ENCODE assay signal across 1 cellular context in the genomic region with DNA sequence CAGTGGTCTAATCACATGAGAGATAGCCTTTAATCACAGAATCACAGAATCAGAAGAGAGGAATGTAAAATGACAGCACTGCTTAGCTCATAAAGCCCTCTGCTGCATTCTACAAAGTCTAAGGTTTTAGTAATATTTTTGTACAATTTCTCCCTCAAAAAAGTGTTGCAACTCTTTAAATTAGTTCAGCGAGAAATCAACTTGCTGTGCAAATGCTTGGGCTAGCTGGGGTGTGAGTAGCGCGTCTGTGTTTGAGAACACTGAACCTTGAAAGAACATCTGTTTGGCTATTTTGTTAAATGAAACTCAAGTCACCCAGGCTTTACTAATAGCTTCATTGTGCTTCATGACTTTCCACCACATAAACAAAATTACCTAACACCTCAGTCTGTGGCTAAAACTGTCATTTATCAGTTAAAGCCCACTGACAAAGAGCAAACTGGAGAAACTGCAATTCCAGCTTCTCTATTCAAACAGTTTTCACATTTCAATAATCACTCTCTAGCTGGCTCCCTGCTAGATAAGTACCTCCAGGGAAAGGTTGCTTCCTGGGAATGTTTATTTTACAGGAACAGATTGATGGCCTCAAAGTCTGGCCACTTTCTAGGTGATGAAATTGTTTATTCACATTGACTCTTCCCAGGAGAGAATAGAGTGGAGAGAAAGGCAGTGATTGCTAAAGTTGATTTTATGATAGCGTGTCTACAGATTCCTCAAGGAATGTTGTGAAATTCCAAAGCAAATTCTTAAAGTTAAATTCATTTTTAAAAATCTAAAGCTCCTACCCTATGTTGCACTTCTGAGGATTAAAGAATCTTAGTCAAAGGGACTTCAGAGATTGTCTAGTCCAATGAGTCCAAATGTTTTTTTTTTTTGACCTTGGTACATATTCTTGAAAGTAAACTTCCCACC.
TF ChIP-seq lines count a peak whose summit lies in the region.

No MANE protein-coding gene starts in this region.

TF ChIP-seq in GM12878, 131 proteins besides CTCF, POLR2A, EP300 and RAD21:
- TF ChIP-seq KDM1A (IDR thresholded peaks at IDR 0.05; ENCODE audit: borderline replicate concordance) (no peak), MXI1 (IDR thresholded peaks at IDR 0.05; ENCODE audit: low read depth, low read length) (peak; percentile 58), CBX3 (IDR thresholded peaks at IDR 0.05; ENCODE audit: borderline replicate concordance, low read depth) (no peak), NR2F1 (conservative IDR thresholded peaks at IDR 0.05) (peak; percentile 66; the same call in 1 of the 2 replicates), POU2F2 (IDR thresholded peaks at IDR 0.05; ENCODE audit: borderline replicate concordance, low read depth, low read length) (peak; percentile 47; the same call in 1 of the 3 replicates), FOS (IDR thresholded peaks at IDR 0.05; ENCODE audit: borderline replicate concordance, extremely low read depth, insufficient read length) (no peak), BHLHE40 (IDR thresholded peaks at IDR 0.05; ENCODE audit: borderline replicate concordance in 1 of 2, low read depth in 2 of 2, low read length in 1 of 2) (peak in 1 of 2 experiments; percentile 21; a peak in 2 of 4 replicates), TCF7 (IDR thresholded peaks at IDR 0.05; ENCODE audit: borderline replicate concordance) (no peak), BCL3 (IDR thresholded peaks at IDR 0.05; ENCODE audit: borderline replicate concordance, insufficient read depth, low read depth, low read length, poor library complexity, severe bottlenecking) (no peak), SMAD5 (IDR thresholded peaks at IDR 0.05; ENCODE audit: low read depth) (no peak), HSF1 (IDR thresholded peaks at IDR 0.05; ENCODE audit: low read depth, low read length) (no peak), MYB (IDR thresholded peaks at IDR 0.05; ENCODE audit: borderline replicate concordance, low read depth, low read length) (peak; percentile 57; the same call in 1 of the 2 replicates), FOXM1 (IDR thresholded peaks at IDR 0.05; ENCODE audit: low read depth, low read length) (0 out of 2 replicates have a peak, but pooled peaks have one; percentile 37), ATF7 (IDR thresholded peaks at IDR 0.05; ENCODE audit: low read depth) (peak; percentile 80), IKZF1 (conservative IDR thresholded peaks at IDR 0.05) (peak; percentile 67), MEF2B (IDR thresholded peaks at IDR 0.05; ENCODE audit: partially characterized antibody, poor library complexity, severe bottlenecking) (peak; percentile 61), ZNF217 (IDR thresholded peaks at IDR 0.05) (peak; percentile 91; the same call in 1 of the 2 replicates), WRNIP1 (IDR thresholded peaks at IDR 0.05; ENCODE audit: borderline replicate concordance, low read depth, low read length) (no peak), PBX3 (IDR thresholded peaks at IDR 0.05; ENCODE audit: insufficient replicate concordance, low read depth, low read length) (peak; percentile 82), SUZ12 (IDR thresholded peaks at IDR 0.05; ENCODE audit: unreplicated experiment) (no peak), BCL11A (IDR thresholded peaks at IDR 0.05; ENCODE audit: low read depth, low read length) (peak; percentile 78), MLLT1 (IDR thresholded peaks at IDR 0.05) (no peak), IKZF2 (IDR thresholded peaks at IDR 0.05) (peak; percentile 73 to 82), DPF2 (IDR thresholded peaks at IDR 0.05) (peak; percentile 72), PAX5 (IDR thresholded peaks at IDR 0.05; ENCODE audit: borderline replicate concordance, low read depth, low read length) (peak; percentile 87), MTA2 (IDR thresholded peaks at IDR 0.05; ENCODE audit: low read depth) (peak; percentile 96), PAX8 (IDR thresholded peaks at IDR 0.05) (no peak), NFIC (IDR thresholded peaks at IDR 0.05; ENCODE audit: low read depth, low read length) (0 out of 2 replicates have a peak, but pooled peaks have one; percentile 21), RUNX3 (IDR thresholded peaks at IDR 0.05; ENCODE audit: low read length) (peak; percentile 67), TCF12 (IDR thresholded peaks at IDR 0.05; ENCODE audit: low read depth, low read length) (peak; percentile 53; the same call in 1 of the 2 replicates), BMI1 (IDR thresholded peaks at IDR 0.05; ENCODE audit: borderline replicate concordance) (peak; percentile 41; the same call in 1 of the 2 replicates)
- TF ChIP-seq, protein P1, sequence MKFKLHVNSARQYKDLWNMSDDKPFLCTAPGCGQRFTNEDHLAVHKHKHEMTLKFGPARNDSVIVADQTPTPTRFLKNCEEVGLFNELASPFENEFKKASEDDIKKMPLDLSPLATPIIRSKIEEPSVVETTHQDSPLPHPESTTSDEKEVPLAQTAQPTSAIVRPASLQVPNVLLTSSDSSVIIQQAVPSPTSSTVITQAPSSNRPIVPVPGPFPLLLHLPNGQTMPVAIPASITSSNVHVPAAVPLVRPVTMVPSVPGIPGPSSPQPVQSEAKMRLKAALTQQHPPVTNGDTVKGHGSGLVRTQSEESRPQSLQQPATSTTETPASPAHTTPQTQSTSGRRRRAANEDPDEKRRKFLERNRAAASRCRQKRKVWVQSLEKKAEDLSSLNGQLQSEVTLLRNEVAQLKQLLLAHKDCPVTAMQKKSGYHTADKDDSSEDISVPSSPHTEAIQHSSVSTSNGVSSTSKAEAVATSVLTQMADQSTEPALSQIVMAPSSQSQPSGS (IDR thresholded peaks at IDR 0.05; ENCODE audit: low read length) = peak; percentile 33; the same call in 1 of the 2 replicates
- TF ChIP-seq, protein P2, sequence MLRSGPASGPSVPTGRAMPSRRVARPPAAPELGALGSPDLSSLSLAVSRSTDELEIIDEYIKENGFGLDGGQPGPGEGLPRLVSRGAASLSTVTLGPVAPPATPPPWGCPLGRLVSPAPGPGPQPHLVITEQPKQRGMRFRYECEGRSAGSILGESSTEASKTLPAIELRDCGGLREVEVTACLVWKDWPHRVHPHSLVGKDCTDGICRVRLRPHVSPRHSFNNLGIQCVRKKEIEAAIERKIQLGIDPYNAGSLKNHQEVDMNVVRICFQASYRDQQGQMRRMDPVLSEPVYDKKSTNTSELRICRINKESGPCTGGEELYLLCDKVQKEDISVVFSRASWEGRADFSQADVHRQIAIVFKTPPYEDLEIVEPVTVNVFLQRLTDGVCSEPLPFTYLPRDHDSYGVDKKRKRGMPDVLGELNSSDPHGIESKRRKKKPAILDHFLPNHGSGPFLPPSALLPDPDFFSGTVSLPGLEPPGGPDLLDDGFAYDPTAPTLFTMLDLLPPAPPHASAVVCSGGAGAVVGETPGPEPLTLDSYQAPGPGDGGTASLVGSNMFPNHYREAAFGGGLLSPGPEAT (IDR thresholded peaks at IDR 0.05; ENCODE audit: low read depth) = peak; percentile 50; the same call in 1 of the 2 replicates
- TF ChIP-seq, protein P3, sequence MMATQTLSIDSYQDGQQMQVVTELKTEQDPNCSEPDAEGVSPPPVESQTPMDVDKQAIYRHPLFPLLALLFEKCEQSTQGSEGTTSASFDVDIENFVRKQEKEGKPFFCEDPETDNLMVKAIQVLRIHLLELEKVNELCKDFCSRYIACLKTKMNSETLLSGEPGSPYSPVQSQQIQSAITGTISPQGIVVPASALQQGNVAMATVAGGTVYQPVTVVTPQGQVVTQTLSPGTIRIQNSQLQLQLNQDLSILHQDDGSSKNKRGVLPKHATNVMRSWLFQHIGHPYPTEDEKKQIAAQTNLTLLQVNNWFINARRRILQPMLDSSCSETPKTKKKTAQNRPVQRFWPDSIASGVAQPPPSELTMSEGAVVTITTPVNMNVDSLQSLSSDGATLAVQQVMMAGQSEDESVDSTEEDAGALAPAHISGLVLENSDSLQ (IDR thresholded peaks at IDR 0.05) = peak; percentile 82
- TF ChIP-seq, protein P4, sequence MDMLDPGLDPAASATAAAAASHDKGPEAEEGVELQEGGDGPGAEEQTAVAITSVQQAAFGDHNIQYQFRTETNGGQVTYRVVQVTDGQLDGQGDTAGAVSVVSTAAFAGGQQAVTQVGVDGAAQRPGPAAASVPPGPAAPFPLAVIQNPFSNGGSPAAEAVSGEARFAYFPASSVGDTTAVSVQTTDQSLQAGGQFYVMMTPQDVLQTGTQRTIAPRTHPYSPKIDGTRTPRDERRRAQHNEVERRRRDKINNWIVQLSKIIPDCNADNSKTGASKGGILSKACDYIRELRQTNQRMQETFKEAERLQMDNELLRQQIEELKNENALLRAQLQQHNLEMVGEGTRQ (IDR thresholded peaks at IDR 0.05; ENCODE audit: borderline replicate concordance, low read depth, low read length) = no peak
- TF ChIP-seq, protein P5, sequence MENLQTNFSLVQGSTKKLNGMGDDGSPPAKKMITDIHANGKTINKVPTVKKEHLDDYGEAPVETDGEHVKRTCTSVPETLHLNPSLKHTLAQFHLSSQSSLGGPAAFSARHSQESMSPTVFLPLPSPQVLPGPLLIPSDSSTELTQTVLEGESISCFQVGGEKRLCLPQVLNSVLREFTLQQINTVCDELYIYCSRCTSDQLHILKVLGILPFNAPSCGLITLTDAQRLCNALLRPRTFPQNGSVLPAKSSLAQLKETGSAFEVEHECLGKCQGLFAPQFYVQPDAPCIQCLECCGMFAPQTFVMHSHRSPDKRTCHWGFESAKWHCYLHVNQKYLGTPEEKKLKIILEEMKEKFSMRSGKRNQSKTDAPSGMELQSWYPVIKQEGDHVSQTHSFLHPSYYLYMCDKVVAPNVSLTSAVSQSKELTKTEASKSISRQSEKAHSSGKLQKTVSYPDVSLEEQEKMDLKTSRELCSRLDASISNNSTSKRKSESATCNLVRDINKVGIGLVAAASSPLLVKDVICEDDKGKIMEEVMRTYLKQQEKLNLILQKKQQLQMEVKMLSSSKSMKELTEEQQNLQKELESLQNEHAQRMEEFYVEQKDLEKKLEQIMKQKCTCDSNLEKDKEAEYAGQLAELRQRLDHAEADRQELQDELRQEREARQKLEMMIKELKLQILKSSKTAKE (IDR thresholded peaks at IDR 0.05; ENCODE audit: low read depth, poor library complexity, severe bottlenecking) = no peak
